11 cellular contexts compared by ENCODE assay signal in genomic region chr20:47159166-47159565, GRCh38.
"Had no signal": no experiment of that assay in that cellular context is flagged by ENCODE, and none has a peak within 500 bp of the region (broad histone marks: within the 10 kb centered on the region; RNA-seq: fewer than 3 reads in every experiment).

No MANE protein-coding gene starts in this region.

- H3K9ac ChIP-seq: GM23248 had no signal

- H3K9me3 ChIP-seq: HAP-1 had no signal

- H3K36me3 ChIP-seq: HAP-1 had no signal

- H3K4me1 ChIP-seq: HAP-1 had no signal

- H2AFZ ChIP-seq: GM23248, GM23338 had no signal

- ATAC-seq: GM23338, HCT116 had no signal

- H3K4me3 ChIP-seq: GM23248, GM23338, HAP-1 had no signal

- DNase-seq: GM23248, GOT3, H7, H9, HCEC 1CT, HFFc6 had no signal

- FAIRE-seq: H1, H54 had no signal

- H3K27ac ChIP-seq: GM23248 had no signal

- H3K4me2 ChIP-seq: GM23338 had no signal
